17 cellular contexts compared by ENCODE assay signal in genomic region chr21:20010691-20011200, GRCh38.
DNase-seq lines count a peak whose midpoint lies in the region; ATAC-seq and TF ChIP-seq lines count a peak whose summit lies in the region.
"Had no signal": no experiment of that assay in that cellular context is flagged by ENCODE, and none has a peak within 500 bp of the region (broad histone marks: within the 10 kb centered on the region; RNA-seq: fewer than 3 reads in every experiment).

No MANE protein-coding gene starts in this region.

- H3K9ac ChIP-seq in mesendoderm (ENCODE audit: low read length): no peak overlapping the region

- WGBS in heart left ventricle, 4 donors: 45 to 48% (median 47%) methylated on average over 4 of the region's 4 CpGs
- WGBS in mesendoderm (ENCODE audit: extremely low coverage, insufficient coverage, low lambda C conversion rate): no CpG with 5 or more reads among the region's 4 CpGs

- no peak overlapping the region for H4K8ac ChIP-seq in mesendoderm (ENCODE audit: low read depth, low read length)

- H3K27ac ChIP-seq in heart left ventricle (no peak overlapping the region), left ventricle myocardium inferior (replicated peaks) (no peak overlapping the region), lower lobe of right lung (no peak overlapping the region), mesendoderm (ENCODE audit: low read depth, low read length) (no peak overlapping the region)

- no peaks in the 10 kb centered on the region for H3K79me2 ChIP-seq in mesendoderm (ENCODE audit: control insufficient read depth, insufficient read depth, low read length)

- TF ChIP-seq POLR2A in heart left ventricle (IDR thresholded peaks at IDR 0.05): no peak

- peak; percentile 26 to 62 (median 41) for ATAC-seq in heart left ventricle
- peak; percentile 30 to 51 for ATAC-seq in left cardiac atrium
- ATAC-seq in lower lobe of right lung: peak; percentile 62 to 67
- no peak for ATAC-seq in esophagus mucosa
- no peak for ATAC-seq in HG03196 (IDR thresholded peaks at IDR 0.05; ENCODE audit: unreplicated experiment)
- ATAC-seq: GM23338, HCT116 had no signal

- H3K56ac ChIP-seq in mesendoderm (ENCODE audit: low read length): no peak overlapping the region

- H2AK5ac ChIP-seq in mesendoderm (ENCODE audit: low read length): no peak overlapping the region

- H3K79me1 ChIP-seq in mesendoderm (ENCODE audit: low read length): no peaks in the 10 kb centered on the region

- no peak overlapping the region for H3K4ac ChIP-seq in mesendoderm (ENCODE audit: low read depth, low read length)

- H3K18ac ChIP-seq in mesendoderm (ENCODE audit: low read length): no peak overlapping the region

- H2BK5ac ChIP-seq in mesendoderm (ENCODE audit: low read length): no peak overlapping the region

- H3K4me2 ChIP-seq in mesendoderm (ENCODE audit: low read length): no peak overlapping the region
- H3K4me2 ChIP-seq: GM23338 had no signal

- no peak for DNase-seq in heart left ventricle
- no peak for DNase-seq in left ventricle myocardium inferior
- no peak for DNase-seq in left cardiac atrium
- DNase-seq in lower lobe of right lung: peak; percentile 28
- no peak for DNase-seq in mesendoderm
- DNase-seq: C1 segment of cervical spinal cord; Calu3; CD4-positive, alpha-beta memory T cell; COR-L47; DMS53; DMS79 treated with DMSO at 0.1 percent for 48 hours; GF-D8; H9 had no signal

- no peak overlapping the region for H3K23ac ChIP-seq in mesendoderm (ENCODE audit: low read length)

- H3K4me1 ChIP-seq in heart left ventricle (peaks cover 0 to 6% (median 0%) of the 10 kb centered on the region in 12 donors), left ventricle myocardium inferior (no peaks in the 10 kb centered on the region), lower lobe of right lung (no peaks in the 10 kb centered on the region), mesendoderm (ENCODE audit: control insufficient read depth, low read depth, low read length) (no peaks in the 10 kb centered on the region)

- H3K36me3 ChIP-seq in heart left ventricle: no peaks in the 10 kb centered on the region
- no peaks in the 10 kb centered on the region for H3K36me3 ChIP-seq in left ventricle myocardium inferior
- no peaks in the 10 kb centered on the region for H3K36me3 ChIP-seq in lower lobe of right lung
- no peaks in the 10 kb centered on the region for H3K36me3 ChIP-seq in mesendoderm (ENCODE audit: control insufficient read depth, insufficient read depth, low read length)

- TF ChIP-seq CTCF in heart left ventricle (IDR thresholded peaks at IDR 0.05) (no peak), left ventricle myocardium inferior (IDR thresholded peaks at IDR 0.05; ENCODE audit: borderline replicate concordance) (no peak), lower lobe of right lung (IDR thresholded peaks at IDR 0.05) (no peak)

- no peak overlapping the region for H4K5ac ChIP-seq in mesendoderm (ENCODE audit: low read length)

- H2BK15ac ChIP-seq in mesendoderm (replicated peaks; ENCODE audit: low read depth): no peak overlapping the region

- no peak overlapping the region for H3K4me3 ChIP-seq in heart left ventricle
- no peak overlapping the region for H3K4me3 ChIP-seq in left ventricle myocardium inferior
- no peak overlapping the region for H3K4me3 ChIP-seq in lower lobe of right lung
- no peak overlapping the region for H3K4me3 ChIP-seq in mesendoderm (ENCODE audit: low read length)
- H3K4me3 ChIP-seq: GM23338 had no signal

- no peak overlapping the region for H2BK120ac ChIP-seq in mesendoderm (ENCODE audit: low read depth, low read length)

- H3K27me3 ChIP-seq in heart left ventricle (no peaks in the 10 kb centered on the region), left ventricle myocardium inferior (ENCODE audit: low read depth) (no peaks in the 10 kb centered on the region), lower lobe of right lung (ENCODE audit: low read depth) (no peaks in the 10 kb centered on the region), mesendoderm (ENCODE audit: insufficient read depth, low read length, poor library complexity) (no peaks in the 10 kb centered on the region)

- H3K9me3 ChIP-seq in heart left ventricle (no peaks in the 10 kb centered on the region), left ventricle myocardium inferior (replicated peaks) (no peaks in the 10 kb centered on the region), lower lobe of right lung (no peaks in the 10 kb centered on the region)

- intact Hi-C loops in heart left ventricle (cut with DNase I): no loop called here
- intact Hi-C loops in left ventricle myocardium inferior (cut with micrococcal nuclease): no loop called here
- intact Hi-C loops in left cardiac atrium (cut with DNase I): no loop called here
- intact Hi-C loops in lower lobe of right lung (cut with DNase I): no loop called here

Comparison
In these comparisons a context has a peak if more than half of its experiments do, and no peak if none do; other contexts are left out.
1. ATAC-seq: peak in heart left ventricle (4 of 4), left cardiac atrium (2 of 2) and lower lobe of right lung (2 of 2); none in esophagus mucosa (single experiment) and HG03196 (single experiment).